16 cellular contexts compared by ENCODE assay signal in the genomic region with DNA sequence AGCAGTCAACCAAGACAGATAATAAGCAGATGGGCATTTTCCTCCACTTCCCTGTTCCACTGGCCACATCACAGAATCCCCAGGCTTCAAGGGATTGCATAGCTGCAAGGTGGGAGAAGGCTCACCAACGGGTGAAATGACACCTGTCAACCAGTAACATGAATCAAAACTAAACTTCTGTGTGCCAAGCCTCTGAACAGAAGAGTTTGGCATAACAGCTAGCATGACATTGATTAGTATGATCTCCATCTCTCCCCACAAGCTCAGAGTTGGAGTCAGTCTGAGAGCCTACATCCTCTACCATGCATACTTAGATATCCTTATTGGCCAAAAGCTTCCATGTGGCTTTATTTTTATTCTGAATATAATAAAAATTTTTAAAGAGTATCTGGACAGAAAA.
DNase-seq lines count a peak whose midpoint lies in the region; ATAC-seq, FAIRE-seq and TF ChIP-seq lines count a peak whose summit lies in the region.
"Had no signal": no experiment of that assay in that cellular context is flagged by ENCODE, and none has a peak within 500 bp of the region (broad histone marks: within the 10 kb centered on the region; RNA-seq: fewer than 3 reads in every experiment).

No MANE protein-coding gene starts in this region.

- TF ChIP-seq RAD21 in GM12878 (IDR thresholded peaks at IDR 0.05; ENCODE audit: insufficient read depth, low read depth, low read length): no peak

- H3K79me2 ChIP-seq in OCI-LY3 (ENCODE audit: low read length): no peaks in the 10 kb centered on the region
- no peaks in the 10 kb centered on the region for H3K79me2 ChIP-seq in GM12878 (ENCODE audit: control insufficient read depth, insufficient read depth, low read length)

- H3K9me3 ChIP-seq in OCI-LY3 (ENCODE audit: insufficient read depth, low read length) (no peaks in the 10 kb centered on the region), GM12878 (replicated peaks; ENCODE audit: control insufficient read depth, insufficient read depth, low read length) (peaks cover 2% of the 10 kb centered on the region; the same call in 2 of the 3 replicates), right atrium auricular region (no peaks in the 10 kb centered on the region)

- peak overlapping the region; percentile 13 for H3K27ac Mint-ChIP-seq in activated CD4-positive, alpha-beta memory T cell treated with anti-CD3 and anti-CD28 coated beads, Interleukin-2, amount 10 ng/mL, durations not matched to agents 7 days and 5 days
- no peak overlapping the region for H3K27ac Mint-ChIP-seq in activated CD4-positive, alpha-beta memory T cell treated with anti-CD3 and anti-CD28 coated beads for 36 hours
- H3K27ac Mint-ChIP-seq: CD4-positive, alpha-beta T cell; HFFc6 had no signal

- FAIRE-seq in GM12878 (lab: Jason Lieb, UNC): no peak

- POLR2A ChIA-PET in activated CD4-positive, alpha-beta memory T cell treated with anti-CD3 and anti-CD28 coated beads, Interleukin-2, amount 10 ng/mL, durations not matched to agents 7 days and 5 days (lab: Charles Lee): interaction anchor here (0.6 to 1.0 kb wide), 3 partner anchors 27 to 66 kb away, joined by 3 read pairs; no protein-coding TSS in a partner anchor
- POLR2A ChIA-PET in activated CD4-positive, alpha-beta memory T cell treated with anti-CD3 and anti-CD28 coated beads for 36 hours (lab: Charles Lee): interaction anchor here (1.5 to 1.7 kb wide), 2 partner anchors 27 to 66 kb away, joined by 5 to 6 read pairs; no protein-coding TSS in a partner anchor
- POLR2A ChIA-PET in GM12878 (lab: Charles Lee): interaction anchor here (1.0 to 1.3 kb wide), 3 partner anchors 18 to 646 kb away, joined by 3 to 5 read pairs (median 3); no protein-coding TSS in a partner anchor

- H3K4me2 ChIP-seq in OCI-LY3 (ENCODE audit: low read length): peak overlapping the region; percentile 96
- peak overlapping the region; percentile 64 for H3K4me2 ChIP-seq in GM12878 (ENCODE audit: control insufficient read depth, insufficient read depth)
- H3K4me2 ChIP-seq: BLaER1 had no signal

- H3K9ac ChIP-seq in OCI-LY3 (ENCODE audit: low read length) (peak overlapping the region; percentile 52), GM12878 (ENCODE audit: control insufficient read depth, insufficient read depth, low read length) (no peak overlapping the region; the same call in 1 of the 2 replicates)
- H3K9ac ChIP-seq: BLaER1 had no signal

- peaks cover 36% of the 10 kb centered on the region for H3K36me3 Mint-ChIP-seq in activated CD4-positive, alpha-beta memory T cell treated with anti-CD3 and anti-CD28 coated beads, Interleukin-2, amount 10 ng/mL, durations not matched to agents 7 days and 5 days (ENCODE audit: low read depth)
- no peaks in the 10 kb centered on the region for H3K36me3 Mint-ChIP-seq in activated CD4-positive, alpha-beta memory T cell treated with anti-CD3 and anti-CD28 coated beads for 36 hours

- TF ChIP-seq POLR2A in GM12878 (IDR thresholded peaks at IDR 0.05; ENCODE audit: low read depth, low read length): no peak

- H3K4me1 ChIP-seq in OCI-LY3 (ENCODE audit: low read length) (peaks cover 51% of the 10 kb centered on the region), GM12878 (ENCODE audit: control insufficient read depth, insufficient read depth, low read length) (peaks cover 44% of the 10 kb centered on the region), right atrium auricular region (no peaks in the 10 kb centered on the region), foreskin keratinocyte (peaks cover 6% of the 10 kb centered on the region)

- H2AFZ ChIP-seq in OCI-LY3 (ENCODE audit: low read depth, low read length): no peak overlapping the region
- no peak overlapping the region for H2AFZ ChIP-seq in GM12878 (ENCODE audit: control insufficient read depth, low read depth, low read length)

- peaks cover 44% of the 10 kb centered on the region for H3K4me1 Mint-ChIP-seq in activated CD4-positive, alpha-beta memory T cell treated with anti-CD3 and anti-CD28 coated beads, Interleukin-2, amount 10 ng/mL, durations not matched to agents 7 days and 5 days
- H3K4me1 Mint-ChIP-seq in activated CD4-positive, alpha-beta memory T cell treated with anti-CD3 and anti-CD28 coated beads for 36 hours (ENCODE audit: low read depth): peaks cover 26% of the 10 kb centered on the region

- H4K20me1 ChIP-seq in OCI-LY3 (ENCODE audit: insufficient read depth, low read length) (no peaks in the 10 kb centered on the region; the same call in 1 of the 2 replicates), GM12878 (ENCODE audit: control insufficient read depth, insufficient read depth) (no peaks in the 10 kb centered on the region)
- H4K20me1 ChIP-seq: BLaER1 had no signal

- no peaks in the 10 kb centered on the region for H3K27me3 Mint-ChIP-seq in activated CD4-positive, alpha-beta memory T cell treated with anti-CD3 and anti-CD28 coated beads, Interleukin-2, amount 10 ng/mL, durations not matched to agents 7 days and 5 days
- peaks cover 20% of the 10 kb centered on the region for H3K27me3 Mint-ChIP-seq in activated CD4-positive, alpha-beta memory T cell treated with anti-CD3 and anti-CD28 coated beads for 36 hours

- H3K4me3 Mint-ChIP-seq in activated CD4-positive, alpha-beta memory T cell treated with anti-CD3 and anti-CD28 coated beads, Interleukin-2, amount 10 ng/mL, durations not matched to agents 7 days and 5 days: no peak overlapping the region
- no peak overlapping the region for H3K4me3 Mint-ChIP-seq in activated CD4-positive, alpha-beta memory T cell treated with anti-CD3 and anti-CD28 coated beads for 36 hours
- H3K4me3 Mint-ChIP-seq: CD4-positive, alpha-beta T cell; HFFc6 had no signal

- SMC1A ChIA-PET in GM12878 (lab: Charles Lee; ENCODE audit: uncharacterized antibody, unreplicated experiment): interaction anchor here (0.6 to 9.8 kb wide), 11 partner anchors 12 to 1408 kb away, joined by 3 to 86 read pairs (median 3); no protein-coding TSS in a partner anchor

- WGBS in GM12878 (ENCODE audit: insufficient coverage, insufficient replicate concordance, low lambda C conversion rate, missing lambda C conversion rate): 0% methylated on average over 1 of the region's 1 CpG

- TF ChIP-seq CTCF in OCI-LY3 (IDR thresholded peaks at IDR 0.05; ENCODE audit: low read depth, low read length) (no peak), GM12878 (IDR thresholded peaks at IDR 0.05 in 2 of 3, conservative IDR thresholded peaks at IDR 0.05 in 1 of 3; ENCODE audit: control insufficient read depth in 2 of 3, extremely low read depth in 1 of 3, insufficient read depth in 1 of 3, low read depth in 3 of 3, low read length in 3 of 3) (no peak), right atrium auricular region (IDR thresholded peaks at IDR 0.05) (no peak), foreskin keratinocyte (conservative IDR thresholded peaks at IDR 0.05) (no peak)

- H3K36me3 ChIP-seq in OCI-LY3 (replicated peaks; ENCODE audit: low read depth, low read length): no peaks in the 10 kb centered on the region
- no peaks in the 10 kb centered on the region for H3K36me3 ChIP-seq in GM12878 (ENCODE audit: control insufficient read depth in 2 of 2, insufficient read depth in 2 of 2, low read length in 1 of 2)
- H3K36me3 ChIP-seq in right atrium auricular region: no peaks in the 10 kb centered on the region
- H3K36me3 ChIP-seq: BLaER1 had no signal

- CTCF ChIA-PET in activated CD4-positive, alpha-beta memory T cell treated with anti-CD3 and anti-CD28 coated beads, Interleukin-2, amount 10 ng/mL, durations not matched to agents 7 days and 5 days (lab: Charles Lee): interaction anchor here (2.0 to 2.6 kb wide), 2 partner anchors 14 to 31 kb away, joined by 4 to 8 read pairs; no protein-coding TSS in a partner anchor
- CTCF ChIA-PET in activated CD4-positive, alpha-beta memory T cell treated with anti-CD3 and anti-CD28 coated beads for 36 hours (lab: Charles Lee): interaction anchor here (0.7 to 1.4 kb wide), 5 partner anchors 12 to 210 kb away, joined by 3 to 7 read pairs (median 4); no protein-coding TSS in a partner anchor
- CTCF ChIA-PET in GM12878 (lab: Yijun Ruan, JAX): interaction anchor here (0.7 to 6.6 kb wide), 7 partner anchors 13 to 65 kb away, joined by 3 to 33 read pairs (median 6); no protein-coding TSS in a partner anchor

- intact Hi-C loops in activated CD4-positive, alpha-beta memory T cell treated with anti-CD3 and anti-CD28 coated beads for 36 hours (cut with micrococcal nuclease): loop anchor here (1.0 kb wide), 1 partner anchor 27 kb away; no protein-coding TSS in a partner anchor
- intact Hi-C loops in GM12878 (cut with micrococcal nuclease; ENCODE audit: unreplicated experiment): loop anchor here (2.0 kb wide), 1 partner anchor 67 kb away; no protein-coding TSS in a partner anchor

- H3K27me3 ChIP-seq in OCI-LY3 (ENCODE audit: low read depth, low read length) (0 out of 2 replicates have a peak, but pooled peaks cover 4% of the 10 kb centered on the region), GM12878 (replicated peaks in 1 of 2; ENCODE audit: control insufficient read depth in 2 of 2, insufficient read depth in 2 of 2, low read length in 1 of 2) (no peaks in the 10 kb centered on the region), right atrium auricular region (no peaks in the 10 kb centered on the region), foreskin keratinocyte (no peaks in the 10 kb centered on the region)
- H3K27me3 ChIP-seq: BLaER1 had no signal

- TF ChIP-seq EP300 in GM12878 (IDR thresholded peaks at IDR 0.05; ENCODE audit: borderline replicate concordance in 1 of 2, control insufficient read depth in 1 of 2, low read depth in 2 of 2, low read length in 2 of 2): no peak

- H3K27ac ChIP-seq in OCI-LY3 (ENCODE audit: low read length) (peak overlapping the region; percentile 82), GM12878 (ENCODE audit: control insufficient read depth, insufficient read depth) (peak overlapping the region; percentile 55), right atrium auricular region (no peak overlapping the region), foreskin keratinocyte (no peak overlapping the region)
- H3K27ac ChIP-seq: BLaER1 had no signal

- BruUV-seq in GM12878 (replicated peaks; lab: Mats Ljungman, UMichigan): TSS peak; percentile 79

- RAD21 ChIA-PET in GM12878 (lab: Charles Lee; ENCODE audit: unreplicated experiment): interaction anchor here (1.0 to 4.9 kb wide), 7 partner anchors 11 to 66 kb away, joined by 3 to 20 read pairs (median 4); no protein-coding TSS in a partner anchor

- H3K4me3 ChIP-seq in OCI-LY3 (ENCODE audit: low read length) (peak overlapping the region; percentile 68), GM12878 (0 out of 2 replicates have a peak overlapping the region, but pooled peaks have one; percentile 18), right atrium auricular region (no peak overlapping the region)
- H3K4me3 ChIP-seq: BLaER1 had no signal

- in situ Hi-C loops in GM12878 (cut with MboI): no loop called here

- peak; percentile 20 for ATAC-seq in GM12878
- peak; percentile 20 for ATAC-seq in stimulated activated naive CD8-positive, alpha-beta T cell treated with anti-CD3 and anti-CD28 coated beads, Interleukin-15, Interleukin-2, amounts not matched to agents 100 U/mL and 50 U/mL, for 24 hours
- no peak for ATAC-seq in foreskin keratinocyte

- H3K9me3 Mint-ChIP-seq in activated CD4-positive, alpha-beta memory T cell treated with anti-CD3 and anti-CD28 coated beads, Interleukin-2, amount 10 ng/mL, durations not matched to agents 7 days and 5 days: peaks cover 16% of the 10 kb centered on the region
- H3K9me3 Mint-ChIP-seq in activated CD4-positive, alpha-beta memory T cell treated with anti-CD3 and anti-CD28 coated beads for 36 hours: peaks cover 4% of the 10 kb centered on the region

- no peak for DNase-seq in activated CD4-positive, alpha-beta memory T cell treated with anti-CD3 and anti-CD28 coated beads, Interleukin-2, amount 10 ng/mL, durations not matched to agents 7 days and 5 days
- no peak for DNase-seq in activated CD4-positive, alpha-beta memory T cell treated with anti-CD3 and anti-CD28 coated beads for 36 hours
- DNase-seq in GM12878 (ENCODE audit: low read depth, low spot score): no peak
- DNase-seq in stimulated activated naive CD8-positive, alpha-beta T cell treated with anti-CD3 and anti-CD28 coated beads, Interleukin-15, Interleukin-2, amounts not matched to agents 100 U/mL and 50 U/mL, for 24 hours: no peak
- DNase-seq in germinal center (ENCODE audit: low spot score): no peak
- no peak for DNase-seq in right atrium auricular region (ENCODE audit: low spot score)
- DNase-seq in foreskin keratinocyte: no peak
- DNase-seq: 8988T; AML-193; Calu3; CD4-positive, alpha-beta T cell; DMS 273 treated with DMSO at 0.1 percent for 48 hours; HCEC 1CT; HFFc6 had no signal

Comparison
In these comparisons a context has a peak if more than half of its experiments do, and no peak if none do; other contexts are left out.
1. H3K27ac ChIP-seq: peak in OCI-LY3 (single experiment) and GM12878 (single experiment); none in right atrium auricular region (0 of 2) and foreskin keratinocyte (single experiment).
2. H3K4me3 ChIP-seq: peak in OCI-LY3 (single experiment) and GM12878 (single experiment); none in right atrium auricular region (0 of 2).